Comparison of ENCODE assay signal across 9 cellular contexts in the genomic region with DNA sequence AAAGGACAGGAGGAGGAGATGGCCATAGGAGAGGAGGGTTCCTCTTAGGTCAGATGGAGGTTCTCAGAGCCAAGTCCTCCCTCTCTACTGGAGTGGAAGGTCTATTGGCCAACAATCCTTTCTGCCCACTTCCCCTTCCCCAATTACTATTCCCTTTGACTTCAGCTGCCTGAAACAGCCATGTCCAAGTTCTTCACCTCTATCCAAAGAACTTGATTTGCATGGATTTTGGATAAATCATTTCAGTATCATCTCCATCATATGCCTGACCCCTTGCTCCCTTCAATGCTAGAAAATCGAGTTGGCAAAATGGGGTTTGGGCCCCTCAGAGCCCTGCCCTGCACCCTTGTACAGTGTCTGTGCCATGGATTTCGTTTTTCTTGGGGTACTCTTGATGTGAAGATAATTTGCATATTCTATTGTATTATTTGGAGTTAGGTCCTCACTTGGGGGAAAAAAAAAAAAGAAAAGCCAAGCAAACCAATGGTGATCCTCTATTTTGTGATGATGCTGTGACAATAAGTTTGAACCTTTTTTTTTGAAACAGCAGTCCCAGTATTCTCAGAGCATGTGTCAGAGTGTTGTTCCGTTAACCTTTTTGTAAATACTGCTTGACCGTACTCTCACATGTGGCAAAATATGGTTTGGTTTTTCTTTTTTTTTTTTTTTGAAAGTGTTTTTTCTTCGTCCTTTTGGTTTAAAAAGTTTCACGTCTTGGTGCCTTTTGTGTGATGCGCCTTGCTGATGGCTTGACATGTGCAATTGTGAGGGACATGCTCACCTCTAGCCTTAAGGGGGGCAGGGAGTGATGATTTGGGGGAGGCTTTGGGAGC. TPM values are rescaled to one million over a fixed set of nuclear protein-coding genes. Genes with fewer than 3 reads are reported as not detected.
DNase-seq lines count a peak whose midpoint lies in the region; ATAC-seq and TF ChIP-seq lines count a peak whose summit lies in the region.
"Had no signal": no experiment of that assay in that cellular context is flagged by ENCODE, and none has a peak within 500 bp of the region (broad histone marks: within the 10 kb centered on the region; RNA-seq: fewer than 3 reads in every experiment).

No MANE protein-coding gene starts in this region.

- H3K36me3 ChIP-seq in iPS-18a (ENCODE audit: control insufficient read depth, low read depth, low read length) (peaks cover 15% of the 10 kb centered on the region), thoracic aorta (peaks cover 8% of the 10 kb centered on the region)
- H3K36me3 ChIP-seq: Peyer's patch had no signal

- no peak overlapping the region for H3K9ac ChIP-seq in iPS-18a (ENCODE audit: low read length)

- no peaks in the 10 kb centered on the region for H3K9me3 Mint-ChIP-seq in activated naive CD4-positive, alpha-beta T cell treated with anti-CD3 and anti-CD28 coated beads, Interleukin-2, amount 10 ng/mL, durations not matched to agents 7 days and 5 days
- H3K9me3 Mint-ChIP-seq in activated T-cell treated with anti-CD3 and anti-CD28 coated beads, Interleukin-2, amount 50 U/mL, for 72 hours: no peaks in the 10 kb centered on the region

- H3K4me1 ChIP-seq in iPS-18a (ENCODE audit: control insufficient read depth, low read depth, low read length): no peaks in the 10 kb centered on the region
- peaks cover 9 to 32% of the 10 kb centered on the region in 2 donors for H3K4me1 ChIP-seq in thoracic aorta (ENCODE audit: control insufficient read depth in 1 of 2, low read depth in 2 of 2)

- peaks cover 59% of the 10 kb centered on the region for H3K27me3 Mint-ChIP-seq in activated naive CD4-positive, alpha-beta T cell treated with anti-CD3 and anti-CD28 coated beads, Interleukin-2, amount 10 ng/mL, durations not matched to agents 7 days and 5 days
- no peaks in the 10 kb centered on the region for H3K27me3 Mint-ChIP-seq in activated T-cell treated with anti-CD3 and anti-CD28 coated beads, Interleukin-2, amount 50 U/mL, for 72 hours (ENCODE audit: low read depth)

- no peaks in the 10 kb centered on the region for H3K9me3 ChIP-seq in iPS-18a (ENCODE audit: control insufficient read depth, low read depth, low read length)
- H3K9me3 ChIP-seq in thoracic aorta: no peaks in the 10 kb centered on the region
- H3K9me3 ChIP-seq: Peyer's patch had no signal

- H3K4me3 Mint-ChIP-seq in activated naive CD4-positive, alpha-beta T cell treated with anti-CD3 and anti-CD28 coated beads, Interleukin-2, amount 10 ng/mL, durations not matched to agents 7 days and 5 days: peak overlapping the region; percentile 9
- peak overlapping the region; percentile 90 to 91 for H3K4me3 Mint-ChIP-seq in activated T-cell treated with anti-CD3 and anti-CD28 coated beads, Interleukin-2, amount 50 U/mL, for 72 hours

- H3K4me1 Mint-ChIP-seq in activated naive CD4-positive, alpha-beta T cell treated with anti-CD3 and anti-CD28 coated beads, Interleukin-2, amount 10 ng/mL, durations not matched to agents 7 days and 5 days: peaks cover 12% of the 10 kb centered on the region
- H3K4me1 Mint-ChIP-seq in activated T-cell treated with anti-CD3 and anti-CD28 coated beads, Interleukin-2, amount 50 U/mL, for 72 hours (ENCODE audit: low read depth): peaks cover 25% of the 10 kb centered on the region

- H3K27ac Mint-ChIP-seq in activated naive CD4-positive, alpha-beta T cell treated with anti-CD3 and anti-CD28 coated beads, Interleukin-2, amount 10 ng/mL, durations not matched to agents 7 days and 5 days: no peak overlapping the region
- peak overlapping the region; percentile 58 for H3K27ac Mint-ChIP-seq in activated T-cell treated with anti-CD3 and anti-CD28 coated beads, Interleukin-2, amount 50 U/mL, for 72 hours

- no peak for DNase-seq in activated naive CD4-positive, alpha-beta T cell treated with anti-CD3 and anti-CD28 coated beads, Interleukin-2, amount 10 ng/mL, durations not matched to agents 7 days and 5 days
- no peak for DNase-seq in activated naive CD4-positive, alpha-beta T cell treated with Interleukin-2 at 50 U/mL for 16 hours
- DNase-seq in activated T-cell treated with anti-CD3 and anti-CD28 coated beads, Interleukin-2, amount 50 U/mL, for 72 hours: no peak
- DNase-seq in thoracic aorta (ENCODE audit: low spot score) (no peak), SHP77 (lab: John Stamatoyannopoulos, UW) (no peak), kidney glomerular epithelial cell (lab: John Stamatoyannopoulos, UW) (no peak)
- DNase-seq: Peyer's patch had no signal

- H3K27ac ChIP-seq in iPS-18a (ENCODE audit: low read length) (no peak overlapping the region), thoracic aorta (no peak overlapping the region)
- H3K27ac ChIP-seq: Peyer's patch had no signal

- CTCF ChIA-PET in activated naive CD4-positive, alpha-beta T cell treated with anti-CD3 and anti-CD28 coated beads, Interleukin-2, amount 10 ng/mL, durations not matched to agents 7 days and 5 days (lab: Charles Lee): interaction anchor here (1.0 kb wide), 1 partner anchor 111 kb away, joined by 3 read pairs; no protein-coding TSS in a partner anchor

- H3K27me3 ChIP-seq in iPS-18a (ENCODE audit: control insufficient read depth, insufficient read depth, low read length) (peaks cover 18% of the 10 kb centered on the region), thoracic aorta (replicated peaks; ENCODE audit: insufficient read depth) (no peaks in the 10 kb centered on the region)
- H3K27me3 ChIP-seq: Peyer's patch had no signal

- H3K4me3 ChIP-seq in iPS-18a (ENCODE audit: low read length) (peak overlapping the region; percentile 94), thoracic aorta (peak overlapping the region; percentile 84)

- no peak for ATAC-seq in activated T-cell treated with anti-CD3 and anti-CD28 coated beads, Interleukin-2, amount 50 U/mL, for 72 hours (replicated peaks in 1 of 2)
- no peak for ATAC-seq in thoracic aorta (ENCODE audit: insufficient number of reproducible peaks, low FRiP score, low read depth)
- no peak for ATAC-seq in HG02973 (IDR thresholded peaks at IDR 0.05; ENCODE audit: unreplicated experiment)

- peaks cover 3% of the 10 kb centered on the region for H3K36me3 Mint-ChIP-seq in activated naive CD4-positive, alpha-beta T cell treated with anti-CD3 and anti-CD28 coated beads, Interleukin-2, amount 10 ng/mL, durations not matched to agents 7 days and 5 days
- H3K36me3 Mint-ChIP-seq in activated T-cell treated with anti-CD3 and anti-CD28 coated beads, Interleukin-2, amount 50 U/mL, for 72 hours (ENCODE audit: insufficient read depth in 2 of 2): peaks cover 14 to 20% of the 10 kb centered on the region in 2 donors

- no peak for TF ChIP-seq CTCF in thoracic aorta (IDR thresholded peaks at IDR 0.05)

RNA-seq across cellular contexts. Expression of a gene that starts 3.1 kb away (rescaled TPM):
- 100 to 1,000 TPM in 1 of 2 donors, 10 to 100 TPM in 1; 94.3 to 105 TPM for total RNA-seq in activated T-cell treated with anti-CD3 and anti-CD28 coated beads, Interleukin-2, amount 50 U/mL, for 72 hours
- 100 to 1,000 TPM in 1 of 2 donors, 10 to 100 TPM in 1; 98.3 to 340 TPM for total RNA-seq in thoracic aorta

RNA-seq across cellular contexts. Expression of a gene that starts 29.5 kb away (rescaled TPM):
- total RNA-seq in activated T-cell treated with anti-CD3 and anti-CD28 coated beads, Interleukin-2, amount 50 U/mL, for 72 hours: 10 to 100 TPM in 1 of 2 donors, 1 to 10 TPM in 1; 6.6 to 11.5 TPM
- 10 to 100 TPM in 1 of 2 donors, 1 to 10 TPM in 1; 8.9 to 11.5 TPM for total RNA-seq in thoracic aorta
